ENCODE assay signal across 35 cellular contexts in genomic region chr18:47383729-47384128, GRCh38.
"Had no signal": no experiment of that assay in that cellular context is flagged by ENCODE, and none has a peak within 500 bp of the region (broad histone marks: within the 10 kb centered on the region; RNA-seq: fewer than 3 reads in every experiment).

No MANE protein-coding gene starts in this region.

- DNase-seq: Kasumi-1, KG1, MG63, MM.1S, MV-4-11, NCI-H1048, NCI-H1092, NCI-H1092 treated with DMSO at 0.1 percent for 48 hours, NCI-H1105, NCI-H1105 treated with DMSO at 0.1 percent for 48 hours, NCI-H1417, NCI-H1417 treated with DMSO at 0.1 percent for 48 hours, NCI-H1436, NCI-H1436 treated with DMSO at 0.1 percent for 48 hours, NCI-H146, NCI-H1694, NCI-H1694 treated with DMSO at 0.1 percent for 48 hours, NCI-H187, NCI-H187 treated with DMSO at 0.1 percent for 48 hours, NCI-H1930, NCI-H2029, NCI-H2029 treated with DMSO at 0.1 percent for 48 hours, NCI-H2081, NCI-H2081 treated with DMSO at 0.1 percent for 48 hours, NCI-H2107, NCI-H2171, NCI-H2171 treated with DMSO at 0.1 percent for 48 hours, NCI-H2227 treated with DMSO at 0.1 percent for 48 hours, NCI-H226, NCI-H345, NCI-H446, NCI-H446 treated with DMSO at 0.1 percent for 48 hours, NCI-H510A, NCI-H510A treated with DMSO at 0.1 percent for 48 hours had no signal

- H3K36me3 ChIP-seq: MG63 had no signal

- H3K4me3 ChIP-seq: MG63 had no signal

- H3K9me3 ChIP-seq: MG63 had no signal

- H3K4me2 ChIP-seq: KMS-11 had no signal

- H3K27me3 ChIP-seq: MG63 had no signal

- H3K27ac ChIP-seq: KMS-11 had no signal

- H3K9ac ChIP-seq: KMS-11 had no signal
